Comparison of ENCODE assay signal across 16 cellular contexts in genomic region chr15:58165661-58166060, GRCh38. TPM values are rescaled to one million over a fixed set of nuclear protein-coding genes. Genes with fewer than 3 reads are reported as not detected.
DNase-seq lines count a peak whose midpoint lies in the region; ATAC-seq and TF ChIP-seq lines count a peak whose summit lies in the region.
"Had no signal": no experiment of that assay in that cellular context is flagged by ENCODE, and none has a peak within 500 bp of the region (broad histone marks: within the 10 kb centered on the region; RNA-seq: fewer than 3 reads in every experiment).

No MANE protein-coding gene starts in this region.

- no peak overlapping the region for H3K27ac ChIP-seq in heart left ventricle
- no peak overlapping the region for H3K27ac ChIP-seq in gastrocnemius medialis
- H3K27ac ChIP-seq: A549 had no signal

- H3K36me3 Mint-ChIP-seq in naive thymus-derived CD8-positive, alpha-beta T cell = no peaks in the 10 kb centered on the region
- H3K36me3 Mint-ChIP-seq: T-cell had no signal

- H3K9me3 ChIP-seq in adipocyte (ENCODE audit: control insufficient read depth, low read length) = no peaks in the 10 kb centered on the region
- H3K9me3 ChIP-seq in heart left ventricle = no peaks in the 10 kb centered on the region
- no peaks in the 10 kb centered on the region for H3K9me3 ChIP-seq in gastrocnemius medialis
- H3K9me3 ChIP-seq: A549 had no signal

- intact Hi-C loops in heart left ventricle (cut with DNase I) (no loop called here), gastrocnemius medialis (cut with DNase I; ENCODE audit: low total_unique reads) (no loop called here)

- H3K27me3 ChIP-seq in adipocyte (replicated peaks; ENCODE audit: control insufficient read depth, insufficient read depth, low read length) (peaks cover 3% of the 10 kb centered on the region), heart left ventricle (peaks cover 0 to 4% (median 0%) of the 10 kb centered on the region in 9 donors), gastrocnemius medialis (no peaks in the 10 kb centered on the region)

- H3K4me3 ChIP-seq in adipocyte (ENCODE audit: low read length) (no peak overlapping the region), heart left ventricle (no peak overlapping the region), retinal pigment epithelial cell (ENCODE audit: low read length) (no peak overlapping the region), gastrocnemius medialis (no peak overlapping the region)
- H3K4me3 ChIP-seq: A549 had no signal

- in situ Hi-C loops in gastrocnemius medialis (cut with MboI; ENCODE audit: low sequenced_read_pairs in 4 of 4) = no loop called here

- H3K4me3 Mint-ChIP-seq in naive thymus-derived CD8-positive, alpha-beta T cell = no peak overlapping the region
- H3K4me3 Mint-ChIP-seq: central memory CD8-positive, alpha-beta T cell; T-cell had no signal

- no peak for TF ChIP-seq POLR2A in heart left ventricle (IDR thresholded peaks at IDR 0.05)
- no peak for TF ChIP-seq POLR2A in gastrocnemius medialis (IDR thresholded peaks at IDR 0.05)

- H3K4me1 ChIP-seq in adipocyte (ENCODE audit: control insufficient read depth, insufficient read depth, low read length) (no peaks in the 10 kb centered on the region), heart left ventricle (peaks cover 0 to 9% (median 2%) of the 10 kb centered on the region in 12 donors), gastrocnemius medialis (no peaks in the 10 kb centered on the region)
- H3K4me1 ChIP-seq: A549 had no signal

- peak; percentile 47 to 79 (median 74) for ATAC-seq in heart left ventricle
- no peak for ATAC-seq in GM18519 (IDR thresholded peaks at IDR 0.05; ENCODE audit: low FRiP score, unreplicated experiment)
- ATAC-seq in naive thymus-derived CD8-positive, alpha-beta T cell = no peak
- no peak for ATAC-seq in gastrocnemius medialis
- ATAC-seq: A549, T-cell had no signal

- H3K27ac Mint-ChIP-seq in naive thymus-derived CD8-positive, alpha-beta T cell = no peak overlapping the region
- H3K27ac Mint-ChIP-seq: T-cell had no signal

- TF ChIP-seq CTCF in heart left ventricle (IDR thresholded peaks at IDR 0.05) = no peak
- no peak for TF ChIP-seq CTCF in retinal pigment epithelial cell (conservative IDR thresholded peaks at IDR 0.05; ENCODE audit: low read depth, low read length)
- no peak for TF ChIP-seq CTCF in gastrocnemius medialis (IDR thresholded peaks at IDR 0.05 in 4 of 5, conservative IDR thresholded peaks at IDR 0.05 in 1 of 5)

- H3K9me3 Mint-ChIP-seq in naive thymus-derived CD8-positive, alpha-beta T cell = no peaks in the 10 kb centered on the region
- H3K9me3 Mint-ChIP-seq: central memory CD8-positive, alpha-beta T cell; T-cell had no signal

- DNase-seq in NCI-H2171 treated with DMSO at 0.1 percent for 48 hours (lab: John Stamatoyannopoulos, UW) = peak; percentile 20
- no peak for DNase-seq in NCI-H2171 (lab: John Stamatoyannopoulos, UW)
- peak; percentile 64 for DNase-seq in adipocyte (ENCODE audit: low read depth)
- peak in 4 of 5 donors; percentile 54 to 84 (median 70) for DNase-seq in heart left ventricle
- DNase-seq in retinal pigment epithelial cell (ENCODE audit: low read depth) = peak; percentile 4
- no peak for DNase-seq in naive thymus-derived CD8-positive, alpha-beta T cell
- no peak for DNase-seq in gastrocnemius medialis
- DNase-seq: activated CD4-positive, alpha-beta T cell treated with anti-CD3 and anti-CD28 coated beads, Interleukin-2, amount 50 U/mL, for 1 hour; NCI-H187; stimulated activated CD8-positive, alpha-beta memory T cell treated with anti-CD3 and anti-CD28 coated beads, Interleukin-4, amount 100 ng/mL, for 48 hours; T-cell had no signal

- no peak overlapping the region for H3K9ac ChIP-seq in adipocyte (ENCODE audit: low read length)

- H3K4me1 Mint-ChIP-seq in naive thymus-derived CD8-positive, alpha-beta T cell = no peaks in the 10 kb centered on the region
- H3K4me1 Mint-ChIP-seq: central memory CD8-positive, alpha-beta T cell; T-cell had no signal

- POLR2A ChIA-PET in naive thymus-derived CD8-positive, alpha-beta T cell (lab: Charles Lee) = no interaction called here

- H3K36me3 ChIP-seq in adipocyte (ENCODE audit: control insufficient read depth, insufficient read depth, low read length, severe bottlenecking) (no peaks in the 10 kb centered on the region), heart left ventricle (no peaks in the 10 kb centered on the region), gastrocnemius medialis (no peaks in the 10 kb centered on the region)

- peaks cover 12 to 65% (median 34%) of the 10 kb centered on the region in 5 donors for H3K27me3 Mint-ChIP-seq in naive thymus-derived CD8-positive, alpha-beta T cell

RNA-seq across cellular contexts. Expression of gene AQP9, which starts 27.5 kb away (rescaled TPM):
- total RNA-seq in heart left ventricle (10 to 100 TPM in 1 of 9 donors, 1 to 10 TPM in 4, under 1 TPM in 4; 0.39 to 17.7 (median 1.1) TPM), gastrocnemius medialis (1 to 10 TPM in 2 of 4 donors, under 1 TPM in 1, not detected in 1; 0.52 to 1.2 (median 1.1) TPM)
- under 1 TPM; 0.11 to 0.96 TPM for polyA plus RNA-seq in heart left ventricle
- total RNA-seq in naive thymus-derived CD8-positive, alpha-beta T cell = not detected
- polyA plus RNA-seq in naive thymus-derived CD8-positive, alpha-beta T cell = under 1 TPM in 2 of 3 donors, not detected in 1; 0.09 to 0.18 TPM
- total RNA-seq: H1, HT-29 had no signal
- polyA plus RNA-seq: A549, H1 had no signal

Comparison
In these comparisons a context has a peak if more than half of its experiments do, and no peak if none do; other contexts are left out.
1. DNase-seq: peak in NCI-H2171 treated with DMSO at 0.1 percent for 48 hours (single experiment), adipocyte (single experiment), heart left ventricle (4 of 5) and retinal pigment epithelial cell (single experiment); none in NCI-H2171 (single experiment), naive thymus-derived CD8-positive, alpha-beta T cell (0 of 10) and gastrocnemius medialis (0 of 2).
2. ATAC-seq: peak in heart left ventricle (4 of 4); none in GM18519 (single experiment), naive thymus-derived CD8-positive, alpha-beta T cell (0 of 2) and gastrocnemius medialis (0 of 2).